Comparison of ENCODE assay signal across 15 cellular contexts in the genomic region with DNA sequence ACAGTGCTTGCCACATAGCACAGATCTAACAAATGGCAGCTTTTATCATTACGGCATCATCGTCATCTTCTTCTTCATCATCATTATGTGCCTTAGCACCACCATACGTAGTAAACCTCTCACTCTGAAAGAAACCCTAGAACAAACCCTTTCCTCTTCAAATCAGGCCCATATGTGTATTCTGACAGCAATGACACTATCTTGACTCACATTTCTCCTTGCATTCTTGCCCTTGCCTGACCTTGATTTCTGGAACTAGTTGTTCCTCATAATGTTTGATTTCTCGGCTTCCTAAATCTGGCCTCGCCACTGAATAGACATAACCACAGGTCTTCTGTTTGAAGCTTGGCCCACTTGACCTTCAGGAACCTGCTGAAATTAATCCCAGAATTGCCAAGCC.
"Had no signal": no experiment of that assay in that cellular context is flagged by ENCODE, and none has a peak within 500 bp of the region (broad histone marks: within the 10 kb centered on the region; RNA-seq: fewer than 3 reads in every experiment).

No MANE protein-coding gene starts in this region.

- H3K4me1 ChIP-seq: heart right ventricle, left lung, right atrium auricular region, thyroid gland, vagina had no signal

- H3K27ac ChIP-seq: heart right ventricle, left lung, neutrophil, right atrium auricular region, thyroid gland, vagina had no signal

- DNase-seq: activated CD8-positive, alpha-beta memory T cell treated with anti-CD3 and anti-CD28 coated beads, Interleukin-2, amount 50 U/mL, for 48 hours; activated CD8-positive, alpha-beta T cell treated with anti-CD3 and anti-CD28 coated beads for 36 hours; activated naive CD4-positive, alpha-beta T cell treated with Interleukin-2 at 50 U/mL for 16 hours; effector memory CD4-positive, alpha-beta T cell; heart right ventricle; islet precursor cell; left lung; mucosa of descending colon; naive thymus-derived CD8-positive, alpha-beta T cell; posterior cingulate gyrus; thyroid gland had no signal

- ATAC-seq: activated CD8-positive, alpha-beta T cell treated with anti-CD3 and anti-CD28 coated beads for 36 hours; heart right ventricle; left lung; mucosa of descending colon; naive thymus-derived CD8-positive, alpha-beta T cell; stimulated activated effector memory CD8-positive, alpha-beta T cell treated with anti-CD3 and anti-CD28 coated beads, Interleukin-12 subunit alpha, Interleukin-12 subunit beta, amount 100 ng/mL, for 72 hours had no signal

- H3K9me3 ChIP-seq: heart right ventricle, left lung, mucosa of descending colon, neutrophil, right atrium auricular region, thyroid gland, vagina had no signal

- H3K4me3 ChIP-seq: heart right ventricle, left lung, mucosa of descending colon, right atrium auricular region, thyroid gland, vagina had no signal

- H3K27me3 ChIP-seq: left lung, neutrophil, right atrium auricular region, thyroid gland, vagina had no signal

- H3K36me3 ChIP-seq: heart right ventricle, left lung, neutrophil, right atrium auricular region, thyroid gland, vagina had no signal
